ENCODE assay signal across 1 cellular context in genomic region chr19:48970923-48971395, GRCh38.
TF ChIP-seq lines count a peak whose summit lies in the region.

No MANE protein-coding gene starts in this region.

TF ChIP-seq in H1, 55 proteins besides CTCF, POLR2A, EP300 and RAD21:
- TF ChIP-seq SP4 (IDR thresholded peaks at IDR 0.05; ENCODE audit: low read length) (0 out of 2 replicates have a peak, but pooled peaks have one; percentile 70), SIN3A (conservative IDR thresholded peaks at IDR 0.05 in 1 of 2, IDR thresholded peaks at IDR 0.05 in 1 of 2; ENCODE audit: low read depth in 1 of 2, low read length in 2 of 2) (0 out of 4 replicates have a peak, but pooled peaks of 1 of the 2 experiments have one; percentile 56), HDAC2 (IDR thresholded peaks at IDR 0.05; ENCODE audit: borderline replicate concordance in 1 of 2, low read depth in 2 of 2, low read length in 2 of 2) (no peak), SP2 (IDR thresholded peaks at IDR 0.05; ENCODE audit: low read length) (no peak), RFX5 (IDR thresholded peaks at IDR 0.05; ENCODE audit: borderline replicate concordance, low read depth, low read length) (no peak), GABPA (IDR thresholded peaks at IDR 0.05; ENCODE audit: borderline replicate concordance, insufficient read depth, low read length) (peak; percentile 49; the same call in 1 of the 2 replicates), CEBPB (IDR thresholded peaks at IDR 0.05; ENCODE audit: low read depth, low read length) (no peak), CHD2 (IDR thresholded peaks at IDR 0.05; ENCODE audit: low read length) (no peak), ZNF274 (IDR thresholded peaks at IDR 0.05; ENCODE audit: borderline replicate concordance, extremely low read depth, low read length) (no peak), SUZ12 (IDR thresholded peaks at IDR 0.05; ENCODE audit: low read length) (no peak), CREB1 (IDR thresholded peaks at IDR 0.05) (0 out of 2 replicates have a peak, but pooled peaks have one; percentile 22), SIRT6 (IDR thresholded peaks at IDR 0.05; ENCODE audit: low read length) (no peak), SAP30 (IDR thresholded peaks at IDR 0.05; ENCODE audit: insufficient read depth, insufficient replicate concordance, low read length) (no peak), YY1 (IDR thresholded peaks at IDR 0.05; ENCODE audit: low read depth, low read length) (no peak), CTBP2 (IDR thresholded peaks at IDR 0.05; ENCODE audit: borderline replicate concordance, insufficient read depth, insufficient read length, low read length) (no peak), TBP (IDR thresholded peaks at IDR 0.05; ENCODE audit: low read depth, low read length) (0 out of 2 replicates have a peak, but pooled peaks have one; percentile 34)
TF ChIP-seq in H1: peak in this region for 5.
